In genomic region chr2:28419003-28419704, GRCh38 we compare ENCODE assay signal across 1 cellular context.
TF ChIP-seq lines count a peak whose summit lies in the region.

No MANE protein-coding gene starts in this region.

TF ChIP-seq in SK-N-SH, 30 proteins besides CTCF, POLR2A, EP300 and RAD21 (continued from another document):
- no peak for TF ChIP-seq REST (IDR thresholded peaks at IDR 0.05; ENCODE audit: low read depth, low read length)
